8 cellular contexts compared by ENCODE assay signal in the genomic region with DNA sequence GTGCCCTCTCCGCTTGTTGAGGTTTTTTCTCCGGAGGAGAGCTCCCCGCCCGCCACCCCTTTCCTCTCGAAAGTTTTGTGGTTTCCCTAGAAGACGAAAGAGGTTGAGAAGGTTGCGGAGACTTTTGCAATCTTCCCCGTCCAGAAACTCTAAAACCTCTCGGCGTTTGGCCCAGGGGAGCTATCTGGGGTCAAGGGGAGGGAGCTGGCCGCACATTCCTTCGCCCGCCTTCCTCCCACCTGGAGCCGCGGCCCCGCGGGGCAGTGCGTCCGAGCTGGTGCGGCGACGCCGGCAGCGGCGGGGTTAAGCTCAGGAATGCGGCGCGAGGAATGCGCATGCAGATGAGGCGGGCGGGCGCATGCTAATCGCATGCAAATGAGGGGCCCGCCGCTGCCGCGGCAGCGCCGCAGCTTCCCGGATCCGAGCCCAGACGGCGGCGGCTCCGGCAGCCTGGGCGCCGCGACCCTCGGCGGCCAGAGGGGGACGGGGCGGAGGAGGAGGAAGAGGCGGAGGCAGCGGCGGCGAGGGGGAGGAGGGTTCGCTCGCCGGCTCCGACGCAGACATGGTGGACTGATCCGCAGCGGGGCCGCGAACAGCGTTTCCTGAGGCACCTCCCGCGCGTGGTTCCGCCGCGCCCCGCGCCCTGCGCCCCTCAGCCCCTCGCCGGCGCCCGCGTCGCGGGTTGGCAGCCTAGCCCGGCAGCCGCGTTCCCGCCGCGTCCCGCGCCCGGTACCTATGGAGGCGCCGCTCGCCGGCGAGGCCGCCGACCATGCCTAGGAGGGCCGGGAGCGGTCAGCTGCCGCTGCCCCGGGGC. TPM values are rescaled to one million over a fixed set of nuclear protein-coding genes. Genes with fewer than 3 reads are reported as not detected.
DNase-seq lines count a peak whose midpoint lies in the region; ATAC-seq and TF ChIP-seq lines count a peak whose summit lies in the region.

A gene (plus strand): TSS at position 535 of the 814 bp plus-strand sequence. CDS start 235 bp downstream, at position 770.

- H3K9me2 ChIP-seq in OCI-LY7 (ENCODE audit: insufficient read depth, low read length), result no peaks in the 10 kb centered on the region

- CTCF ChIA-PET in OCI-LY7 (lab: Charles Lee; ENCODE audit: unreplicated experiment), result no interaction called here

- no peaks in the 10 kb centered on the region for H3K4me1 ChIP-seq in OCI-LY7 (ENCODE audit: insufficient read depth, low read length, poor library complexity, severe bottlenecking)

- ATAC-seq in HG02870 (IDR thresholded peaks at IDR 0.05; ENCODE audit: unreplicated experiment), result peak; percentile 59

- no peaks in the 10 kb centered on the region for H3K9me3 ChIP-seq in OCI-LY7 (ENCODE audit: low read length)

- no peak within 1 kb of the TSS for H3K4me2 ChIP-seq in OCI-LY7 (ENCODE audit: low read length)

- BruUV-seq in OCI-LY7 (replicated peaks; lab: Mats Ljungman, UMichigan), result no TSS peak

- no peak for TF ChIP-seq CTCF in GM12865 (IDR thresholded peaks at IDR 0.05; ENCODE audit: insufficient read depth, low read depth, low read length, missing control alignments)
- no peak for TF ChIP-seq CTCF in OCI-LY7 (conservative IDR thresholded peaks at IDR 0.05; ENCODE audit: low read length)

- no peak within 1 kb of the TSS for H3K27ac ChIP-seq in OCI-LY7 (ENCODE audit: low read depth, low read length, poor library complexity, severe bottlenecking)

- no peaks in the 10 kb centered on the region for H3K36me3 ChIP-seq in OCI-LY7 (ENCODE audit: insufficient read depth, low read length)

- H4K20me1 ChIP-seq in OCI-LY7 (ENCODE audit: insufficient read depth, low read length), result no peaks in the 10 kb centered on the region

- DNase-seq in GM12865 (ENCODE audit: low read depth) (peak; percentile 35), NCI-H345 treated with DMSO at 0.1 percent for 48 hours (lab: John Stamatoyannopoulos, UW; ENCODE audit: unreplicated experiment) (peak; percentile 2), cortex of kidney (lab: John Stamatoyannopoulos, UW) (peak; percentile 19), kidney glomerular epithelial cell (lab: John Stamatoyannopoulos, UW) (peak; percentile 92), OCI-LY7 (ENCODE audit: low spot score) (no peak)
- peak; percentile 23 to 33 for DNase-seq in activated CD4-positive, alpha-beta T cell treated with anti-CD3 and anti-CD28 coated beads, Interleukin-2, amount 50 U/mL, for 24 hours (ENCODE audit: low read depth in 1 of 2, low spot score in 1 of 2)
- peak; percentile 45 to 54 for DNase-seq in stimulated activated CD4-positive, alpha-beta T cell treated with anti-CD3 and anti-CD28 coated beads, Interleukin-12 subunit alpha, Interleukin-12 subunit beta, amount 100 ng/mL, for 24 hours (ENCODE audit: low read depth in 2 of 2)

- H3K79me2 ChIP-seq in OCI-LY7 (ENCODE audit: insufficient read depth, low read depth, low read length), result no peaks in the 10 kb centered on the region

- intact Hi-C loops in OCI-LY7 (cut with micrococcal nuclease; ENCODE audit: unreplicated experiment), result no loop called here

- peak within 1 kb of the TSS; percentile 43 for H3K4me3 ChIP-seq in GM12865 (ENCODE audit: low read depth, low read length)
- H3K4me3 ChIP-seq in OCI-LY7 (ENCODE audit: low read depth, low read length, poor library complexity, severe bottlenecking), result no peak within 1 kb of the TSS

- no peak within 1 kb of the TSS for H2AFZ ChIP-seq in OCI-LY7 (ENCODE audit: low read length)

- POLR2A ChIA-PET in OCI-LY7 (lab: Charles Lee), result interaction anchor here (0.5 to 0.6 kb wide), 2 partner anchors 18 to 94 kb away, joined by 3 read pairs; no protein-coding TSS in a partner anchor

RNA-seq across cellular contexts. Expression of the gene that starts here (rescaled TPM):
- total RNA-seq in OCI-LY7 (2014; rRNA removed; shearing (Covaris generic)), result not detected in 2 replicates
- not detected in 2 replicates for total RNA-seq in OCI-LY7 (2022)
